ENCODE assay signal across 18 cellular contexts in the genomic region with DNA sequence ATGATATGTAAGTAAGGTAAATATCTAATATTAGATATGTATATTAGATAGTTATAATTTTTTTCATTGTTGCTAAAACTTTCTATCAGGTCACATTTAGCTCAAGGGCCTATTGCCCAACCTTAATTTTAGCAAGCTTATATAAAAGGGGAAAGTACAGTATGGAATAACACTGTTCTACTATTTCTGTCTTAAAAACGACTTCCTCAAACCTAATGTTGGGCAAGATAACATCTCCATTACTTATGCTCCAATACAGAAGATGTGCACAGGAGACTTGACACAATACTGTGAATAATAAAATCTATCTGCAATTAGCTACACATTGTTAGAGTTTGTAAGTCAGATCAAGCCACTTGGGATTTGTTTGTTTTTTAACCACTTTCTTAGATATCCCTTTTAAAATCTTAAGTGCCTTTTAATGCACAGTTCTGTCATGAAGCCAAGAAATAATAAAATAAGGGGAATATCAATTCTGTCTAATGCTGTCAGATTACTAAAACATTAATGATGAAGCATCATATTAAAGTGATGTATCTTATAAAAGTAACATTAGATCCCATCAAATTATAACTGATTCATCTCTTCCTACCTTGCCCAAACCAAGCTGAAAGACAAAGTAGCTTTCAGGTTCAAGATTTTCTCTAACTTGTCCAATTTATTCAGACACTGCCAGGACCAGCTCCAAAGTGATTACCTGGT.
DNase-seq lines count a peak whose midpoint lies in the region; ATAC-seq lines count a peak whose summit lies in the region.
"Had no signal": no experiment of that assay in that cellular context is flagged by ENCODE, and none has a peak within 500 bp of the region (broad histone marks: within the 10 kb centered on the region; RNA-seq: fewer than 3 reads in every experiment).

No MANE protein-coding gene starts in this region.

- H3K4me1 Mint-ChIP-seq in dendritic cell treated with granulocyte-macrophage colony-stimulating factor and Interleukin-4, amounts not matched to agents 40 ng/mL and 50 ng/mL, for 4 days (ENCODE audit: low read depth), result peaks cover 33% of the 10 kb centered on the region

- ATAC-seq in left ventricle myocardium superior, result peak; percentile 13
- ATAC-seq in HG03378 (IDR thresholded peaks at IDR 0.05; ENCODE audit: unreplicated experiment), result no peak
- ATAC-seq in GM21723 (IDR thresholded peaks at IDR 0.05; ENCODE audit: unreplicated experiment), result no peak
- ATAC-seq: stimulated activated naive CD8-positive, alpha-beta T cell treated with anti-CD3 and anti-CD28 coated beads, Interleukin-15, amount 100 ng/mL, for 72 hours had no signal

- no peak for DNase-seq in left ventricle myocardium superior
- DNase-seq in cardiac septum (ENCODE audit: low spot score), result no peak
- DNase-seq in NOMO-1 treated with dmso at 0.1 percent for 144 hours (lab: John Stamatoyannopoulos, UW; ENCODE audit: unreplicated experiment), result peak; percentile 73
- DNase-seq in DMS 273 treated with DMSO at 0.1 percent for 48 hours (lab: John Stamatoyannopoulos, UW), result no peak
- DNase-seq in SW 1271 (lab: John Stamatoyannopoulos, UW), result no peak
- DNase-seq: ACHN; activated CD4-positive, alpha-beta T cell treated with anti-CD3 and anti-CD28 coated beads, Interleukin-2, amount 10 ng/mL, durations not matched to agents 24 days and 14 days; activated naive CD4-positive, alpha-beta T cell treated with anti-CD3 and anti-CD28 coated beads, Interleukin-2, amount 10 ng/mL, durations not matched to agents 7 days and 5 days; activated T-cell treated with anti-CD3 and anti-CD28 coated beads for 4 hours; head of caudate nucleus; natural killer cell; NCI-H1048; psoas muscle; stimulated activated naive CD8-positive, alpha-beta T cell treated with anti-CD3 and anti-CD28 coated beads, Interleukin-15, amount 100 ng/mL, for 72 hours; T-helper 9 cell had no signal

- H3K9me3 Mint-ChIP-seq in dendritic cell treated with granulocyte-macrophage colony-stimulating factor and Interleukin-4, amounts not matched to agents 40 ng/mL and 50 ng/mL, for 4 days, result no peaks in the 10 kb centered on the region
- H3K9me3 Mint-ChIP-seq: activated CD4-positive, alpha-beta T cell treated with anti-CD3 and anti-CD28 coated beads, Interleukin-2, amount 10 ng/mL, durations not matched to agents 24 days and 14 days; activated naive CD4-positive, alpha-beta T cell treated with anti-CD3 and anti-CD28 coated beads, Interleukin-2, amount 10 ng/mL, durations not matched to agents 7 days and 5 days; natural killer cell; stimulated activated naive CD8-positive, alpha-beta T cell treated with anti-CD3 and anti-CD28 coated beads, Interleukin-15, amount 100 ng/mL, for 72 hours had no signal

- peaks cover 7% of the 10 kb centered on the region for H3K36me3 Mint-ChIP-seq in dendritic cell treated with granulocyte-macrophage colony-stimulating factor and Interleukin-4, amounts not matched to agents 40 ng/mL and 50 ng/mL, for 4 days (ENCODE audit: low read depth)
- H3K36me3 Mint-ChIP-seq: natural killer cell had no signal

- no peak overlapping the region for H3K4me3 Mint-ChIP-seq in dendritic cell treated with granulocyte-macrophage colony-stimulating factor and Interleukin-4, amounts not matched to agents 40 ng/mL and 50 ng/mL, for 4 days
- H3K4me3 Mint-ChIP-seq: activated CD4-positive, alpha-beta T cell treated with anti-CD3 and anti-CD28 coated beads, Interleukin-2, amount 10 ng/mL, durations not matched to agents 24 days and 14 days; activated naive CD4-positive, alpha-beta T cell treated with anti-CD3 and anti-CD28 coated beads, Interleukin-2, amount 10 ng/mL, durations not matched to agents 7 days and 5 days; natural killer cell; stimulated activated naive CD8-positive, alpha-beta T cell treated with anti-CD3 and anti-CD28 coated beads, Interleukin-15, amount 100 ng/mL, for 72 hours had no signal

- H3K27ac Mint-ChIP-seq in dendritic cell treated with granulocyte-macrophage colony-stimulating factor and Interleukin-4, amounts not matched to agents 40 ng/mL and 50 ng/mL, for 4 days, result peak overlapping the region; percentile 34
- H3K27ac Mint-ChIP-seq: activated naive CD4-positive, alpha-beta T cell treated with anti-CD3 and anti-CD28 coated beads, Interleukin-2, amount 10 ng/mL, durations not matched to agents 7 days and 5 days had no signal

- no peaks in the 10 kb centered on the region for H3K27me3 Mint-ChIP-seq in dendritic cell treated with granulocyte-macrophage colony-stimulating factor and Interleukin-4, amounts not matched to agents 40 ng/mL and 50 ng/mL, for 4 days
- H3K27me3 Mint-ChIP-seq: activated CD4-positive, alpha-beta T cell treated with anti-CD3 and anti-CD28 coated beads, Interleukin-2, amount 10 ng/mL, durations not matched to agents 24 days and 14 days; activated naive CD4-positive, alpha-beta T cell treated with anti-CD3 and anti-CD28 coated beads, Interleukin-2, amount 10 ng/mL, durations not matched to agents 7 days and 5 days; stimulated activated naive CD8-positive, alpha-beta T cell treated with anti-CD3 and anti-CD28 coated beads, Interleukin-15, amount 100 ng/mL, for 72 hours had no signal

- intact Hi-C loops in left ventricle myocardium superior (cut with micrococcal nuclease) (no loop called here), cardiac septum (cut with DNase I) (no loop called here)
- intact Hi-C loops in dendritic cell treated with granulocyte-macrophage colony-stimulating factor and Interleukin-4, amounts not matched to agents 40 ng/mL and 50 ng/mL, for 4 days (cut with micrococcal nuclease), result no loop called here
